In the genomic region with DNA sequence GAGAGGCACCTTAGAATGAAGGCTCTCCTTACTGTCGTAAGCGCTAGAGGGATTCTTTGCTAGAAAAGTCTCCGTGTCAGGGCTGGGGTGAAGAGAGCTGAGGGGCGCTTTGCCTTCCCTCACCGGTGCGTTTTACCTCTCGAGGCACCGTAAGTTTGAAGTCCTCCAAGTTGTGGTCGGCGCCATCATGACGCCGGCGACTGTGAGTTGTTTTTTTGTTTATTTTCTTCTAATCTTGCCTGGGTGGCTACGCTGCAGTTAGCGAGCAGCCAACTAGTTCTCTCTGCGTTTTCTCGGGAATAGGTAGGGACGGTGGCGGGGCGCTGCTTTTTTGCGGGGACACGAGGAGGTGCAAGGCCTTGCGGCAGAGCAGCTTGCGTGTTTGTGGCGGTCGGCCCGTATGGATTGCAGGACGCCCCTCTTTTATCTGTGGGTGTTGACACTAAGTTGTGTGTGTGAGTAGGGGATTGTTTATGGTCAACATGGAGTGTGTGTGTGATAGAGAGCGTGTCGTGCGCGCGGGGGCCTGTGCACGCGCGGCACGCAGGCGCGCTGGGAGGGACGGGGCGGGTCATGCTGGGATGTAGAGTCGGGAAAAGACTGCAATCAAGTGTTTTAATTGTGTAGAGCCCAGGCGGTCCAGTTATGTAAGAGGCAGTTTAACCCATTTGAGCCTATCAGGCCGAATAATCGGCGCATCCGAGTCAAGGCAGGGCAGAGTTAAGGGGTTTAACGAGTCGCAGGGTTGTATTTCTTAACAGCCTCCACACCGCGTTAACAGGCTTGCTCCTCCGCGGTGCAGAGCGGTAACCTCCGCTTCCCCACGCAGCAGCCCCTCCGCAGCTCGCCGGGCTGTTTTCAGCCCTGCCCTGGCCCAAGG, we compare ENCODE assay signal across 1 cellular context.
A peak's percentile ranks its signal among the peaks of the same experiment; 100 is the strongest.
TF ChIP-seq lines count a peak whose summit lies in the region.

No MANE protein-coding gene starts in this region.

TF ChIP-seq in HepG2, 621 proteins besides CTCF, POLR2A, EP300 and RAD21 (continues in another document):
- TF ChIP-seq POLR2G (IDR thresholded peaks at IDR 0.05; ENCODE audit: low read depth, low read length): no peak
- TF ChIP-seq CC2D1A (CRISPR knock-in tag; IDR thresholded peaks at IDR 0.05): no peak
- TF ChIP-seq, protein P1, sequence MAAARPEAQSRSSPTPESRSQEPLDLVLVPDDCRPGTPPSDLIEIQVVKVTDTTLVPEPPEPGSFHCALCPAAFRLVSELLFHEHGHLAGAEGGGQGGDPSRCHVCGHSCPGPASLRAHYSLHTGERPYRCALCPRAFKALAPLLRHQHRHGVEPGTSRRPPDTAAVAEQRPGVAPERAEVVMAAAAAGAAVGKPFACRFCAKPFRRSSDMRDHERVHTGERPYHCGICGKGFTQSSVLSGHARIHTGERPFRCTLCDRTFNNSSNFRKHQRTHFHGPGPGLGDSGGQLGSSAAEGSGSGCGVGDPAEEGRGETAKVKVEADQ (CRISPR knock-in tag; IDR thresholded peaks at IDR 0.05; ENCODE audit: borderline replicate concordance): no peak
- TF ChIP-seq NFYC (CRISPR knock-in tag; IDR thresholded peaks at IDR 0.05): no peak
- TF ChIP-seq, protein P2, sequence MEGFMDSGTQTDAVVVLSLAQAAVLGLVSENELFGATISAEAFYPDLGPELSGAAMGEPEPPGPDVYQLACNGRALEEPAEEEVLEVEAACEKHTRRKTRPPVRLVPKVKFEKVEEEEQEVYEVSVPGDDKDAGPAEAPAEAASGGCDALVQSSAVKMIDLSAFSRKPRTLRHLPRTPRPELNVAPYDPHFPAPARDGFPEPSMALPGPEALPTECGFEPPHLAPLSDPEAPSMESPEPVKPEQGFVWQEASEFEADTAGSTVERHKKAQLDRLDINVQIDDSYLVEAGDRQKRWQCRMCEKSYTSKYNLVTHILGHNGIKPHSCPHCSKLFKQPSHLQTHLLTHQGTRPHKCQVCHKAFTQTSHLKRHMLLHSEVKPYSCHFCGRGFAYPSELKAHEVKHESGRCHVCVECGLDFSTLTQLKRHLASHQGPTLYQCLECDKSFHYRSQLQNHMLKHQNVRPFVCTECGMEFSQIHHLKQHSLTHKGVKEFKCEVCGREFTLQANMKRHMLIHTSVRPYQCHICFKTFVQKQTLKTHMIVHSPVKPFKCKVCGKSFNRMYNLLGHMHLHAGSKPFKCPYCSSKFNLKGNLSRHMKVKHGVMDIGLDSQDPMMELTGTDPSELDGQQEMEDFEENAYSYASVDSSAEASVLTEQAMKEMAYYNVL (CRISPR knock-in tag; IDR thresholded peaks at IDR 0.05; ENCODE audit: borderline replicate concordance): no peak
- no peak for TF ChIP-seq ZBTB8A (CRISPR knock-in tag; IDR thresholded peaks at IDR 0.05; ENCODE audit: borderline replicate concordance, low read depth)
- TF ChIP-seq REXO4 (CRISPR knock-in tag; IDR thresholded peaks at IDR 0.05; ENCODE audit: borderline replicate concordance): no peak
- no peak for TF ChIP-seq ZNF598 (CRISPR knock-in tag; IDR thresholded peaks at IDR 0.05; ENCODE audit: borderline replicate concordance)
- no peak for TF ChIP-seq PHF21A (CRISPR knock-in tag; IDR thresholded peaks at IDR 0.05)
- no peak for TF ChIP-seq RXRA (CRISPR knock-in tag; IDR thresholded peaks at IDR 0.05)
- no peak for TF ChIP-seq ZNF878 (CRISPR knock-in tag; IDR thresholded peaks at IDR 0.05)
- TF ChIP-seq ADNP (CRISPR knock-in tag; IDR thresholded peaks at IDR 0.05): no peak
- TF ChIP-seq TBX3 (IDR thresholded peaks at IDR 0.05; ENCODE audit: borderline replicate concordance): no peak
- no peak for TF ChIP-seq JUN (CRISPR knock-in tag; IDR thresholded peaks at IDR 0.05)
- TF ChIP-seq, protein P3, sequence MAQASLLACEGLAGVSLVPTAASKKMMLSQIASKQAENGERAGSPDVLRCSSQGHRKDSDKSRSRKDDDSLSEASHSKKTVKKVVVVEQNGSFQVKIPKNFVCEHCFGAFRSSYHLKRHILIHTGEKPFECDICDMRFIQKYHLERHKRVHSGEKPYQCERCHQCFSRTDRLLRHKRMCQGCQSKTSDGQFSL (CRISPR knock-in tag; IDR thresholded peaks at IDR 0.05): no peak
- TF ChIP-seq, protein P4, sequence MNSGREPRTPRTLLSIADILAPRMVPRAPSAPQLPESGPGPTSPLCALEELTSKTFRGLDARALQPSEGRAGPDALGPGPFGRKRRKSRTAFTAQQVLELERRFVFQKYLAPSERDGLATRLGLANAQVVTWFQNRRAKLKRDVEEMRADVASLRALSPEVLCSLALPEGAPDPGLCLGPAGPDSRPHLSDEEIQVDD (CRISPR knock-in tag; IDR thresholded peaks at IDR 0.05; ENCODE audit: borderline replicate concordance): no peak
- no peak for TF ChIP-seq SRF (IDR thresholded peaks at IDR 0.05; ENCODE audit: low read depth, low read length)
- TF ChIP-seq, protein P5, sequence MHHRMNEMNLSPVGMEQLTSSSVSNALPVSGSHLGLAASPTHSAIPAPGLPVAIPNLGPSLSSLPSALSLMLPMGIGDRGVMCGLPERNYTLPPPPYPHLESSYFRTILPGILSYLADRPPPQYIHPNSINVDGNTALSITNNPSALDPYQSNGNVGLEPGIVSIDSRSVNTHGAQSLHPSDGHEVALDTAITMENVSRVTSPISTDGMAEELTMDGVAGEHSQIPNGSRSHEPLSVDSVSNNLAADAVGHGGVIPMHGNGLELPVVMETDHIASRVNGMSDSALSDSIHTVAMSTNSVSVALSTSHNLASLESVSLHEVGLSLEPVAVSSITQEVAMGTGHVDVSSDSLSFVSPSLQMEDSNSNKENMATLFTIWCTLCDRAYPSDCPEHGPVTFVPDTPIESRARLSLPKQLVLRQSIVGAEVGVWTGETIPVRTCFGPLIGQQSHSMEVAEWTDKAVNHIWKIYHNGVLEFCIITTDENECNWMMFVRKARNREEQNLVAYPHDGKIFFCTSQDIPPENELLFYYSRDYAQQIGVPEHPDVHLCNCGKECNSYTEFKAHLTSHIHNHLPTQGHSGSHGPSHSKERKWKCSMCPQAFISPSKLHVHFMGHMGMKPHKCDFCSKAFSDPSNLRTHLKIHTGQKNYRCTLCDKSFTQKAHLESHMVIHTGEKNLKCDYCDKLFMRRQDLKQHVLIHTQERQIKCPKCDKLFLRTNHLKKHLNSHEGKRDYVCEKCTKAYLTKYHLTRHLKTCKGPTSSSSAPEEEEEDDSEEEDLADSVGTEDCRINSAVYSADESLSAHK (CRISPR knock-in tag; IDR thresholded peaks at IDR 0.05; ENCODE audit: borderline replicate concordance): no peak
- TF ChIP-seq ZNF34 (CRISPR knock-in tag; IDR thresholded peaks at IDR 0.05; ENCODE audit: borderline replicate concordance): no peak
- TF ChIP-seq, protein P6, sequence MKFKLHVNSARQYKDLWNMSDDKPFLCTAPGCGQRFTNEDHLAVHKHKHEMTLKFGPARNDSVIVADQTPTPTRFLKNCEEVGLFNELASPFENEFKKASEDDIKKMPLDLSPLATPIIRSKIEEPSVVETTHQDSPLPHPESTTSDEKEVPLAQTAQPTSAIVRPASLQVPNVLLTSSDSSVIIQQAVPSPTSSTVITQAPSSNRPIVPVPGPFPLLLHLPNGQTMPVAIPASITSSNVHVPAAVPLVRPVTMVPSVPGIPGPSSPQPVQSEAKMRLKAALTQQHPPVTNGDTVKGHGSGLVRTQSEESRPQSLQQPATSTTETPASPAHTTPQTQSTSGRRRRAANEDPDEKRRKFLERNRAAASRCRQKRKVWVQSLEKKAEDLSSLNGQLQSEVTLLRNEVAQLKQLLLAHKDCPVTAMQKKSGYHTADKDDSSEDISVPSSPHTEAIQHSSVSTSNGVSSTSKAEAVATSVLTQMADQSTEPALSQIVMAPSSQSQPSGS (CRISPR knock-in tag; IDR thresholded peaks at IDR 0.05): no peak
- TF ChIP-seq, protein P7, sequence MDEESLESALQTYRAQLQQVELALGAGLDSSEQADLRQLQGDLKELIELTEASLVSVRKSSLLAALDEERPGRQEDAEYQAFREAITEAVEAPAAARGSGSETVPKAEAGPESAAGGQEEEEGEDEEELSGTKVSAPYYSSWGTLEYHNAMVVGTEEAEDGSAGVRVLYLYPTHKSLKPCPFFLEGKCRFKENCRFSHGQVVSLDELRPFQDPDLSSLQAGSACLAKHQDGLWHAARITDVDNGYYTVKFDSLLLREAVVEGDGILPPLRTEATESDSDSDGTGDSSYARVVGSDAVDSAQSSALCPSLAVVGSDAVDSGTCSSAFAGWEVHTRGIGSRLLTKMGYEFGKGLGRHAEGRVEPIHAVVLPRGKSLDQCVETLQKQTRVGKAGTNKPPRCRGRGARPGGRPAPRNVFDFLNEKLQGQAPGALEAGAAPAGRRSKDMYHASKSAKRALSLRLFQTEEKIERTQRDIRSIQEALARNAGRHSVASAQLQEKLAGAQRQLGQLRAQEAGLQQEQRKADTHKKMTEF (CRISPR knock-in tag; IDR thresholded peaks at IDR 0.05): no peak
- no peak for TF ChIP-seq LCORL (IDR thresholded peaks at IDR 0.05)
- no peak for TF ChIP-seq LCORL (CRISPR knock-in tag; IDR thresholded peaks at IDR 0.05)
- 0 out of 2 replicates have a peak, but pooled peaks have one; percentile 21 for TF ChIP-seq ZNF788 (CRISPR knock-in tag; IDR thresholded peaks at IDR 0.05; ENCODE audit: borderline replicate concordance)
- TF ChIP-seq, protein P8, sequence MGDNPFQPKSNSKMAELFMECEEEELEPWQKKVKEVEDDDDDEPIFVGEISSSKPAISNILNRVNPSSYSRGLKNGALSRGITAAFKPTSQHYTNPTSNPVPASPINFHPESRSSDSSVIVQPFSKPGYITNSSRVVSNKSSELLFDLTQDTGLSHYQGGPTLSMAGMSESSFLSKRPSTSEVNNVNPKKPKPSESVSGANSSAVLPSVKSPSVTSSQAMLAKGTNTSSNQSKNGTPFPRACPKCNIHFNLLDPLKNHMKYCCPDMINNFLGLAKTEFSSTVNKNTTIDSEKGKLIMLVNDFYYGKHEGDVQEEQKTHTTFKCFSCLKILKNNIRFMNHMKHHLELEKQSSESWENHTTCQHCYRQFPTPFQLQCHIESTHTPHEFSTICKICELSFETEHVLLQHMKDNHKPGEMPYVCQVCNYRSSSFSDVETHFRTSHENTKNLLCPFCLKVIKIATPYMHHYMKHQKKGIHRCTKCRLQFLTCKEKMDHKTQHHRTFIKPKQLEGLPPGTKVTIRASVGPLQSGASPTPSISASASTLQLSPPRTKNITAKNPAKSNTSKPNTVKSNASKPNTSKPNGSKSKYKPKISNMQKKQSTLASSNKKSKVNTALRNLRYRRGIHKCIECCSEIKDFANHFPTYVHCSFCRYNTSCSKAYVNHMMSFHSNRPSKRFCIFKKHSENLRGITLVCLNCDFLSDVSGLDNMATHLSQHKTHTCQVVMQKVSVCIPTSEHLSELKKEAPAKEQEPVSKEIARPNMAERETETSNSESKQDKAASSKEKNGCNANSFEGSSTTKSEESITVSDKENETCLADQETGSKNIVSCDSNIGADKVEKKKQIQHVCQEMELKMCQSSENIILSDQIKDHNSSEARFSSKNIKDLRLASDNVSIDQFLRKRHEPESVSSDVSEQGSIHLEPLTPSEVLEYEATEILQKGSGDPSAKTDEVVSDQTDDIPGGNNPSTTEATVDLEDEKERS (CRISPR knock-in tag; IDR thresholded peaks at IDR 0.05): no peak
- TF ChIP-seq CBX2 (IDR thresholded peaks at IDR 0.05; ENCODE audit: low read depth, low read length): no peak
- peak; percentile 72; the same call in 1 of the 2 replicates for TF ChIP-seq CBX2 (CRISPR knock-in tag; IDR thresholded peaks at IDR 0.05; ENCODE audit: low read depth)
- TF ChIP-seq GABPA (IDR thresholded peaks at IDR 0.05; ENCODE audit: low read depth, low read length): no peak
- TF ChIP-seq GABPA (CRISPR knock-in tag; IDR thresholded peaks at IDR 0.05; ENCODE audit: low read depth): no peak
- TF ChIP-seq ZNF564 (CRISPR knock-in tag; IDR thresholded peaks at IDR 0.05): no peak
- TF ChIP-seq SIX1 (CRISPR knock-in tag; IDR thresholded peaks at IDR 0.05; ENCODE audit: borderline replicate concordance): no peak
- no peak for TF ChIP-seq CBX5 (CRISPR knock-in tag; IDR thresholded peaks at IDR 0.05; ENCODE audit: borderline replicate concordance)
- TF ChIP-seq ZNF781 (CRISPR knock-in tag; IDR thresholded peaks at IDR 0.05; ENCODE audit: borderline replicate concordance, not compliant biosample characterization): no peak
- no peak for TF ChIP-seq ZNF20 (CRISPR knock-in tag; IDR thresholded peaks at IDR 0.05)
- no peak for TF ChIP-seq TOE1 (CRISPR knock-in tag; IDR thresholded peaks at IDR 0.05)
- TF ChIP-seq ZNF549 (CRISPR knock-in tag; IDR thresholded peaks at IDR 0.05): no peak
- TF ChIP-seq REL (CRISPR knock-in tag; conservative IDR thresholded peaks at IDR 0.05): no peak
- TF ChIP-seq, protein P9, sequence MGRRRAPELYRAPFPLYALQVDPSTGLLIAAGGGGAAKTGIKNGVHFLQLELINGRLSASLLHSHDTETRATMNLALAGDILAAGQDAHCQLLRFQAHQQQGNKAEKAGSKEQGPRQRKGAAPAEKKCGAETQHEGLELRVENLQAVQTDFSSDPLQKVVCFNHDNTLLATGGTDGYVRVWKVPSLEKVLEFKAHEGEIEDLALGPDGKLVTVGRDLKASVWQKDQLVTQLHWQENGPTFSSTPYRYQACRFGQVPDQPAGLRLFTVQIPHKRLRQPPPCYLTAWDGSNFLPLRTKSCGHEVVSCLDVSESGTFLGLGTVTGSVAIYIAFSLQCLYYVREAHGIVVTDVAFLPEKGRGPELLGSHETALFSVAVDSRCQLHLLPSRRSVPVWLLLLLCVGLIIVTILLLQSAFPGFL (CRISPR knock-in tag; IDR thresholded peaks at IDR 0.05): no peak
- no peak for TF ChIP-seq ZNF232 (CRISPR knock-in tag; IDR thresholded peaks at IDR 0.05; ENCODE audit: borderline replicate concordance)
- TF ChIP-seq POLR2AphosphoS2 (IDR thresholded peaks at IDR 0.05; ENCODE audit: low read depth, low read length): no peak
- no peak for TF ChIP-seq POGZ (CRISPR knock-in tag; IDR thresholded peaks at IDR 0.05)
- TF ChIP-seq ZFP36 (IDR thresholded peaks at IDR 0.05; ENCODE audit: borderline replicate concordance, low read depth, low read length, partially characterized antibody): no peak
- TF ChIP-seq GPN1 (CRISPR knock-in tag; IDR thresholded peaks at IDR 0.05; ENCODE audit: borderline replicate concordance): no peak
- TF ChIP-seq ZBTB3 (CRISPR knock-in tag; IDR thresholded peaks at IDR 0.05; ENCODE audit: borderline replicate concordance, low read depth): no peak
- TF ChIP-seq ZNF674 (CRISPR knock-in tag; IDR thresholded peaks at IDR 0.05; ENCODE audit: low read depth): no peak
- TF ChIP-seq RBM39 (IDR thresholded peaks at IDR 0.05; ENCODE audit: low read depth, low read length, poor library complexity, severe bottlenecking): peak; percentile 16
- no peak for TF ChIP-seq SIN3B (IDR thresholded peaks at IDR 0.05; ENCODE audit: low read length)
- TF ChIP-seq SRSF4 (IDR thresholded peaks at IDR 0.05; ENCODE audit: low read depth, low read length, poor library complexity, severe bottlenecking): no peak
- no peak for TF ChIP-seq MAZ (IDR thresholded peaks at IDR 0.05; ENCODE audit: borderline replicate concordance, low read depth, low read length)
- no peak for TF ChIP-seq MAZ (CRISPR knock-in tag; IDR thresholded peaks at IDR 0.05; ENCODE audit: low read depth)
- no peak for TF ChIP-seq TCF7L2 (IDR thresholded peaks at IDR 0.05; ENCODE audit: low read depth, low read length)
- TF ChIP-seq, protein P10, sequence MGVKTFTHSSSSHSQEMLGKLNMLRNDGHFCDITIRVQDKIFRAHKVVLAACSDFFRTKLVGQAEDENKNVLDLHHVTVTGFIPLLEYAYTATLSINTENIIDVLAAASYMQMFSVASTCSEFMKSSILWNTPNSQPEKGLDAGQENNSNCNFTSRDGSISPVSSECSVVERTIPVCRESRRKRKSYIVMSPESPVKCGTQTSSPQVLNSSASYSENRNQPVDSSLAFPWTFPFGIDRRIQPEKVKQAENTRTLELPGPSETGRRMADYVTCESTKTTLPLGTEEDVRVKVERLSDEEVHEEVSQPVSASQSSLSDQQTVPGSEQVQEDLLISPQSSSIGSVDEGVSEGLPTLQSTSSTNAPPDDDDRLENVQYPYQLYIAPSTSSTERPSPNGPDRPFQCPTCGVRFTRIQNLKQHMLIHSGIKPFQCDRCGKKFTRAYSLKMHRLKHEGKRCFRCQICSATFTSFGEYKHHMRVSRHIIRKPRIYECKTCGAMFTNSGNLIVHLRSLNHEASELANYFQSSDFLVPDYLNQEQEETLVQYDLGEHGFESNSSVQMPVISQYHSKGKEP (CRISPR knock-in tag; IDR thresholded peaks at IDR 0.05): no peak
- no peak for TF ChIP-seq KLF11 (CRISPR knock-in tag; IDR thresholded peaks at IDR 0.05)
